Comparison of ENCODE assay signal across 17 cellular contexts in the genomic region with DNA sequence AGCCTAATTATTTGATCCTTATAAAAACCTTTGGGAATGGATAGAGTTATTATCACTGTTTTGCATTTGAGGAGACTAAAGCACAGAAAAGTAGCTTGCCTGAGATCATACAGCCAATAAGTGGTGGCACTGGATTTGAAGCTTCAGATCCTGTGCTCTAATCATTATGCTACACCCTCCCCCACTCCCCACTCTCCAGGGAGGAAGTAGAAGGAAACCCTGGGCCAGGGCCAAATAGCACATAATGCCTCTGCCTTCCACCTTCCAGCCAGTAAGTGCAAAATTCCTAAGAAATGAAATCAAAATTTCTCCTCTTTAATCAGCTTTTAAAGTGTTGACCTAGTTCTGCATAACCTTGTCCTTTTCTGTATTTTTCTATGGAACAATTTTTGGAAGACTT.
DNase-seq lines count a peak whose midpoint lies in the region; ATAC-seq, FAIRE-seq and TF ChIP-seq lines count a peak whose summit lies in the region.
"Had no signal": no experiment of that assay in that cellular context is flagged by ENCODE, and none has a peak within 500 bp of the region (broad histone marks: within the 10 kb centered on the region; RNA-seq: fewer than 3 reads in every experiment).

No MANE protein-coding gene starts in this region.

- POLR2A ChIA-PET in HepG2 (lab: Yijun Ruan, JAX): no interaction called here

- TF ChIP-seq POLR2A in right lobe of liver (IDR thresholded peaks at IDR 0.05) (no peak), HepG2 (IDR thresholded peaks at IDR 0.05; ENCODE audit: insufficient read depth in 1 of 2, low read depth in 2 of 2, low read length in 2 of 2) (no peak), body of pancreas (IDR thresholded peaks at IDR 0.05) (no peak)

- no peaks in the 10 kb centered on the region; the same call in 1 of the 2 replicates for H4K20me1 ChIP-seq in HepG2 (ENCODE audit: insufficient read depth, low read length)

- no peak for TF ChIP-seq EP300 in HepG2 (IDR thresholded peaks at IDR 0.05; ENCODE audit: low read depth in 2 of 2, low read length in 2 of 2)
- TF ChIP-seq EP300 in HepG2 (CRISPR knock-in tag; IDR thresholded peaks at IDR 0.05; ENCODE audit: borderline replicate concordance): no peak

- no peaks in the 10 kb centered on the region for H3K4me1 ChIP-seq in right lobe of liver
- peaks cover 6% of the 10 kb centered on the region; the same call in 1 of the 2 replicates for H3K4me1 ChIP-seq in HepG2 (ENCODE audit: insufficient read depth, low read length)
- H3K4me1 ChIP-seq in body of pancreas: peaks cover 12% of the 10 kb centered on the region
- H3K4me1 ChIP-seq in lower lobe of right lung: peaks cover 10% of the 10 kb centered on the region

- no peak overlapping the region for H3K9ac ChIP-seq in HepG2 (ENCODE audit: insufficient read depth, low read depth, low read length)
- H3K9ac ChIP-seq: KMS-11 had no signal

- H3K27ac ChIP-seq in right lobe of liver (no peak overlapping the region), HepG2 (ENCODE audit: extremely low read length, insufficient read depth, low read length) (no peak overlapping the region), body of pancreas (no peak overlapping the region), lower lobe of right lung (no peak overlapping the region)
- H3K27ac ChIP-seq: hepatocyte, KMS-11, ovary had no signal

- no peaks in the 10 kb centered on the region for H3K79me2 ChIP-seq in HepG2 (ENCODE audit: insufficient read depth, low read length)

- H3K4me3 ChIP-seq in right lobe of liver: no peak overlapping the region
- no peak overlapping the region for H3K4me3 ChIP-seq in HepG2 (replicated peaks in 1 of 3; ENCODE audit: insufficient read depth in 1 of 3, low read depth in 2 of 3, low read length in 3 of 3)
- H3K4me3 ChIP-seq in body of pancreas: no peak overlapping the region
- H3K4me3 ChIP-seq in lower lobe of right lung: no peak overlapping the region
- H3K4me3 ChIP-seq: hepatocyte, ovary had no signal

- no TSS peak for BruUV-seq in HepG2 (replicated peaks; lab: Mats Ljungman, UMichigan)

- no peak overlapping the region for H3K4me2 ChIP-seq in HepG2 (ENCODE audit: low read depth, low read length)
- H3K4me2 ChIP-seq: hepatocyte, KMS-11 had no signal

- intact Hi-C loops in right lobe of liver (cut with DNase I): no loop called here
- intact Hi-C loops in HepG2 (cut with micrococcal nuclease; ENCODE audit: unreplicated experiment): no loop called here
- intact Hi-C loops in body of pancreas (cut with DNase I): no loop called here
- intact Hi-C loops in lower lobe of right lung (cut with DNase I): no loop called here

- in situ Hi-C loops in HepG2 (cut with HindIII; ENCODE audit: extremely low pct_ligation_motif_present, low pct_unique_long_range_greater_than_20kb): no loop called here

- H2AFZ ChIP-seq in HepG2 (ENCODE audit: low read length): no peak overlapping the region
- H2AFZ ChIP-seq: hepatocyte had no signal

- ATAC-seq in right lobe of liver (peak; percentile 44 to 70 (median 61)), HepG2 (no peak), body of pancreas (peak; percentile 78), lower lobe of right lung (peak; percentile 77 to 80), HG03520 (IDR thresholded peaks at IDR 0.05; ENCODE audit: unreplicated experiment) (no peak)
- ATAC-seq: stimulated activated naive B cell treated with anti-CD40 and anti-IgM and Interleukin-4, amounts not matched to agents 10 μg/mL and 1 μg/mL and 100 μg/mL, for 72 hours had no signal

- H3K9me3 ChIP-seq in right lobe of liver: no peaks in the 10 kb centered on the region
- no peaks in the 10 kb centered on the region for H3K9me3 ChIP-seq in HepG2 (ENCODE audit: low read length)
- no peaks in the 10 kb centered on the region for H3K9me3 ChIP-seq in body of pancreas
- H3K9me3 ChIP-seq in lower lobe of right lung: no peaks in the 10 kb centered on the region
- H3K9me3 ChIP-seq: ovary had no signal

- H3K36me3 ChIP-seq in right lobe of liver: peaks cover 0 to 3% (median 0%) of the 10 kb centered on the region in 4 donors
- H3K36me3 ChIP-seq in HepG2 (replicated peaks in 1 of 2; ENCODE audit: control insufficient read depth in 1 of 2, insufficient read depth in 2 of 2, low read length in 2 of 2): no peaks in the 10 kb centered on the region
- H3K36me3 ChIP-seq in body of pancreas (replicated peaks in 1 of 2; ENCODE audit: insufficient read depth in 1 of 2, low read depth in 2 of 2): no peaks in the 10 kb centered on the region
- H3K36me3 ChIP-seq in lower lobe of right lung: no peaks in the 10 kb centered on the region
- H3K36me3 ChIP-seq: ovary had no signal

- CTCF ChIA-PET in HepG2 (lab: Yijun Ruan, JAX; ENCODE audit: low intra/inter-chr PET ratio, low total read pairs): no interaction called here

- TF ChIP-seq CTCF in right lobe of liver (IDR thresholded peaks at IDR 0.05): no peak
- no peak for TF ChIP-seq CTCF in HepG2 (CRISPR knock-in tag; IDR thresholded peaks at IDR 0.05)
- TF ChIP-seq CTCF in body of pancreas (IDR thresholded peaks at IDR 0.05): no peak
- TF ChIP-seq CTCF in lower lobe of right lung (IDR thresholded peaks at IDR 0.05): no peak

- no peaks in the 10 kb centered on the region for H3K27me3 ChIP-seq in right lobe of liver
- no peaks in the 10 kb centered on the region for H3K27me3 ChIP-seq in HepG2 (ENCODE audit: control insufficient read depth in 1 of 2, insufficient read depth in 2 of 2, low read length in 2 of 2)
- no peaks in the 10 kb centered on the region for H3K27me3 ChIP-seq in body of pancreas
- H3K27me3 ChIP-seq in lower lobe of right lung (ENCODE audit: low read depth): no peaks in the 10 kb centered on the region
- H3K27me3 ChIP-seq: hepatocyte, ovary had no signal

- FAIRE-seq in HepG2 (lab: Jason Lieb, UNC) (no peak), urothelium cell line (lab: Jason Lieb, UNC) (no peak)
- FAIRE-seq: RCC 7860 had no signal

- TF ChIP-seq RAD21 in HepG2 (CRISPR knock-in tag; IDR thresholded peaks at IDR 0.05): no peak

- peak in 1 of 3 donors; percentile 44 for DNase-seq in right lobe of liver
- no peak for DNase-seq in HepG2 (ENCODE audit: low spot score)
- DNase-seq in body of pancreas: peak; percentile 65 to 82 (median 71)
- no peak for DNase-seq in lower lobe of right lung
- peak; percentile 11 for DNase-seq in urothelium cell line (ENCODE audit: low spot score)
- DNase-seq in NCI-H2081 treated with DMSO at 0.1 percent for 48 hours (lab: John Stamatoyannopoulos, UW): no peak
- no peak for DNase-seq in activated effector memory CD4-positive, alpha-beta T cell treated with anti-CD3 and anti-CD28 coated beads, Interleukin-2, amount 50 U/mL, for 16 hours
- DNase-seq: activated CD4-positive, alpha-beta memory T cell treated with anti-CD3 and anti-CD28 coated beads, Interleukin-2, amount 10 ng/mL, durations not matched to agents 7 days and 5 days; activated effector memory CD4-positive, alpha-beta T cell treated with Interleukin-2 at 50 U/mL for 16 hours; NCI-H2227 treated with DMSO at 0.1 percent for 48 hours; stimulated activated CD4-positive, alpha-beta T cell treated with anti-CD3 and anti-CD28 coated beads, Interleukin-2, amount 100 ng/mL, for 48 hours; stimulated activated naive B cell treated with anti-CD40 and anti-IgM and Interleukin-4, amounts not matched to agents 10 μg/mL and 1 μg/mL and 100 μg/mL, for 72 hours had no signal

TF ChIP-seq in HepG2, 621 proteins besides CTCF, POLR2A, EP300 and RAD21 (continues in another document):
- TF ChIP-seq, protein P1, sequence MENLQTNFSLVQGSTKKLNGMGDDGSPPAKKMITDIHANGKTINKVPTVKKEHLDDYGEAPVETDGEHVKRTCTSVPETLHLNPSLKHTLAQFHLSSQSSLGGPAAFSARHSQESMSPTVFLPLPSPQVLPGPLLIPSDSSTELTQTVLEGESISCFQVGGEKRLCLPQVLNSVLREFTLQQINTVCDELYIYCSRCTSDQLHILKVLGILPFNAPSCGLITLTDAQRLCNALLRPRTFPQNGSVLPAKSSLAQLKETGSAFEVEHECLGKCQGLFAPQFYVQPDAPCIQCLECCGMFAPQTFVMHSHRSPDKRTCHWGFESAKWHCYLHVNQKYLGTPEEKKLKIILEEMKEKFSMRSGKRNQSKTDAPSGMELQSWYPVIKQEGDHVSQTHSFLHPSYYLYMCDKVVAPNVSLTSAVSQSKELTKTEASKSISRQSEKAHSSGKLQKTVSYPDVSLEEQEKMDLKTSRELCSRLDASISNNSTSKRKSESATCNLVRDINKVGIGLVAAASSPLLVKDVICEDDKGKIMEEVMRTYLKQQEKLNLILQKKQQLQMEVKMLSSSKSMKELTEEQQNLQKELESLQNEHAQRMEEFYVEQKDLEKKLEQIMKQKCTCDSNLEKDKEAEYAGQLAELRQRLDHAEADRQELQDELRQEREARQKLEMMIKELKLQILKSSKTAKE (CRISPR knock-in tag; IDR thresholded peaks at IDR 0.05; ENCODE audit: borderline replicate concordance): no peak
- no peak for TF ChIP-seq MTF2 (CRISPR knock-in tag; IDR thresholded peaks at IDR 0.05; ENCODE audit: borderline replicate concordance)
- TF ChIP-seq ZNF883 (CRISPR knock-in tag; IDR thresholded peaks at IDR 0.05; ENCODE audit: not compliant biosample characterization): no peak
- TF ChIP-seq HNRNPK (IDR thresholded peaks at IDR 0.05; ENCODE audit: low read depth, low read length, poor library complexity, severe bottlenecking): no peak
- no peak for TF ChIP-seq ZNF660 (CRISPR knock-in tag; IDR thresholded peaks at IDR 0.05; ENCODE audit: borderline replicate concordance, low read depth)
- TF ChIP-seq, protein P2, sequence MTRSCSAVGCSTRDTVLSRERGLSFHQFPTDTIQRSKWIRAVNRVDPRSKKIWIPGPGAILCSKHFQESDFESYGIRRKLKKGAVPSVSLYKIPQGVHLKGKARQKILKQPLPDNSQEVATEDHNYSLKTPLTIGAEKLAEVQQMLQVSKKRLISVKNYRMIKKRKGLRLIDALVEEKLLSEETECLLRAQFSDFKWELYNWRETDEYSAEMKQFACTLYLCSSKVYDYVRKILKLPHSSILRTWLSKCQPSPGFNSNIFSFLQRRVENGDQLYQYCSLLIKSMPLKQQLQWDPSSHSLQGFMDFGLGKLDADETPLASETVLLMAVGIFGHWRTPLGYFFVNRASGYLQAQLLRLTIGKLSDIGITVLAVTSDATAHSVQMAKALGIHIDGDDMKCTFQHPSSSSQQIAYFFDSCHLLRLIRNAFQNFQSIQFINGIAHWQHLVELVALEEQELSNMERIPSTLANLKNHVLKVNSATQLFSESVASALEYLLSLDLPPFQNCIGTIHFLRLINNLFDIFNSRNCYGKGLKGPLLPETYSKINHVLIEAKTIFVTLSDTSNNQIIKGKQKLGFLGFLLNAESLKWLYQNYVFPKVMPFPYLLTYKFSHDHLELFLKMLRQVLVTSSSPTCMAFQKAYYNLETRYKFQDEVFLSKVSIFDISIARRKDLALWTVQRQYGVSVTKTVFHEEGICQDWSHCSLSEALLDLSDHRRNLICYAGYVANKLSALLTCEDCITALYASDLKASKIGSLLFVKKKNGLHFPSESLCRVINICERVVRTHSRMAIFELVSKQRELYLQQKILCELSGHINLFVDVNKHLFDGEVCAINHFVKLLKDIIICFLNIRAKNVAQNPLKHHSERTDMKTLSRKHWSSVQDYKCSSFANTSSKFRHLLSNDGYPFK (CRISPR knock-in tag; IDR thresholded peaks at IDR 0.05; ENCODE audit: borderline replicate concordance): no peak
- TF ChIP-seq RAD51 (IDR thresholded peaks at IDR 0.05; ENCODE audit: borderline replicate concordance): no peak
- TF ChIP-seq MED1 (CRISPR knock-in tag; IDR thresholded peaks at IDR 0.05): no peak
- TF ChIP-seq HOXD1 (CRISPR knock-in tag; IDR thresholded peaks at IDR 0.05): no peak

Comparison
In these comparisons a context has a peak if more than half of its experiments do, and no peak if none do; other contexts are left out.
1. ATAC-seq: peak in right lobe of liver (4 of 4), body of pancreas (single experiment) and lower lobe of right lung (2 of 2); none in HepG2 (single experiment) and HG03520 (single experiment).
2. DNase-seq: peak in body of pancreas (4 of 4) and urothelium cell line (single experiment); none in HepG2 (single experiment), lower lobe of right lung (single experiment), NCI-H2081 treated with DMSO at 0.1 percent for 48 hours (single experiment) and activated effector memory CD4-positive, alpha-beta T cell treated with anti-CD3 and anti-CD28 coated beads, Interleukin-2, amount 50 U/mL, for 16 hours (single experiment).